In genomic region chr5:150376799-150377771, GRCh38 we compare ENCODE assay signal across 15 cellular contexts. TPM values are rescaled to one million over a fixed set of nuclear protein-coding genes. Genes with fewer than 3 reads are reported as not detected.
DNase-seq lines count a peak whose midpoint lies in the region; ATAC-seq and TF ChIP-seq lines count a peak whose summit lies in the region.
"Had no signal": no experiment of that assay in that cellular context is flagged by ENCODE, and none has a peak within 500 bp of the region (broad histone marks: within the 10 kb centered on the region; RNA-seq: fewer than 3 reads in every experiment).

No MANE protein-coding gene starts in this region.

- peak overlapping the region; percentile 17 to 88 for H2BK12ac ChIP-seq in mesenchymal stem cell (ENCODE audit: low read length in 2 of 2)

- H2AK5ac ChIP-seq in mesenchymal stem cell (ENCODE audit: low read length, severe bottlenecking), result peak overlapping the region; percentile 16

- no peaks in the 10 kb centered on the region for H3K27me3 ChIP-seq in breast epithelium
- no peaks in the 10 kb centered on the region for H3K27me3 ChIP-seq in mesenchymal stem cell (ENCODE audit: control insufficient read depth in 1 of 2, insufficient read depth in 1 of 2, low read length in 2 of 2)
- H3K27me3 ChIP-seq: heart right ventricle, SJCRH30 had no signal

- H3K4me1 Mint-ChIP-seq in MCF 10A (ENCODE audit: insufficient read depth, unreplicated experiment), result no peaks in the 10 kb centered on the region

- H2BK15ac ChIP-seq in mesenchymal stem cell (ENCODE audit: low read depth, poor library complexity, severe bottlenecking), result no peak overlapping the region

- peak overlapping the region; percentile 69 for H2BK5ac ChIP-seq in mesenchymal stem cell (ENCODE audit: low read depth, low read length, poor library complexity, severe bottlenecking)

- no peak for TF ChIP-seq POLR2A in breast epithelium (IDR thresholded peaks at IDR 0.05)

- H4K91ac ChIP-seq in mesenchymal stem cell (ENCODE audit: low read length), result peak overlapping the region; percentile 93

- POLR2A ChIA-PET in MCF 10A (lab: Yijun Ruan, JAX), result no interaction called here

- H3K9ac ChIP-seq in mesenchymal stem cell (ENCODE audit: low read length), result peak overlapping the region; percentile 77
- H3K9ac ChIP-seq: KMS-11 had no signal

- H3K4me2 ChIP-seq in mesenchymal stem cell (ENCODE audit: low read length, poor library complexity, severe bottlenecking), result no peak overlapping the region
- H3K4me2 ChIP-seq: KMS-11 had no signal

- H2AFZ ChIP-seq in mesenchymal stem cell (ENCODE audit: low read depth, low read length), result no peak overlapping the region

- no peak overlapping the region for H3K27ac Mint-ChIP-seq in MCF 10A (ENCODE audit: low read depth, unreplicated experiment)

- H3K9me3 ChIP-seq in breast epithelium, result no peaks in the 10 kb centered on the region
- H3K9me3 ChIP-seq in mesenchymal stem cell (ENCODE audit: control insufficient read depth, low read length), result peaks cover 6% of the 10 kb centered on the region
- H3K9me3 ChIP-seq: heart right ventricle, SJCRH30 had no signal

- H3K4ac ChIP-seq in mesenchymal stem cell (ENCODE audit: low read depth in 1 of 2, low read length in 2 of 2), result peak overlapping the region; percentile 72 to 80

- H3K14ac ChIP-seq in mesenchymal stem cell (ENCODE audit: low read length in 2 of 2), result peak overlapping the region in 1 of 2 experiments; percentile 27

- no peaks in the 10 kb centered on the region for H3K9me3 Mint-ChIP-seq in MCF 10A (ENCODE audit: unreplicated experiment)

- CTCF ChIA-PET in MCF 10A (lab: Yijun Ruan, JAX), result interaction anchor here (0.7 to 1.0 kb wide), 4 partner anchors 12 to 255 kb away, joined by 3 to 5 read pairs (median 4); no protein-coding TSS in a partner anchor

- peaks cover 27% of the 10 kb centered on the region for H3K36me3 ChIP-seq in breast epithelium
- H3K36me3 ChIP-seq in mesenchymal stem cell (ENCODE audit: control insufficient read depth in 1 of 2, insufficient read depth in 2 of 2, low read depth in 1 of 2, low read length in 2 of 2), result peaks cover 87 to 90% of the 10 kb centered on the region in 2 experiments

- no peak overlapping the region for H3K4me3 Mint-ChIP-seq in MCF 10A (ENCODE audit: unreplicated experiment)

- TF ChIP-seq CTCF in breast epithelium (IDR thresholded peaks at IDR 0.05) (no peak), MCF 10A (IDR thresholded peaks at IDR 0.05; ENCODE audit: unreplicated experiment) (no peak)

- intact Hi-C loops in breast epithelium (cut with DNase I; ENCODE audit: low total_unique reads) (no loop called here), MCF 10A (cut with micrococcal nuclease) (no loop called here)

- peaks cover 23% of the 10 kb centered on the region for H3K79me1 ChIP-seq in mesenchymal stem cell (replicated peaks; ENCODE audit: low read length, poor library complexity, severe bottlenecking)

- DNase-seq in breast epithelium (ENCODE audit: low spot score in 2 of 2), result no peak
- DNase-seq in MCF 10A (ENCODE audit: unreplicated experiment), result no peak
- peak; percentile 65 for DNase-seq in amniotic epithelial cell (ENCODE audit: low read depth)
- DNase-seq in mesenchymal stem cell, result peak; percentile 77
- DNase-seq in NCI-H2029 (lab: John Stamatoyannopoulos, UW), result no peak
- DNase-seq in midbrain (lab: John Stamatoyannopoulos, UW), result no peak
- DNase-seq: activated CD4-positive, alpha-beta T cell treated with anti-CD3 and anti-CD28 coated beads, Interleukin-2, amount 50 U/mL, for 1 hour; caudate nucleus; heart right ventricle; NCI-H345; SJCRH30 had no signal

- peak overlapping the region; percentile 92 for H2BK120ac ChIP-seq in mesenchymal stem cell (ENCODE audit: low read depth, low read length)

- no TSS peak for BruUV-seq in MCF 10A (replicated peaks; lab: Mats Ljungman, UMichigan)

- no peak for ATAC-seq in HG02763 (IDR thresholded peaks at IDR 0.05; ENCODE audit: unreplicated experiment)

- H3K4me1 ChIP-seq in breast epithelium (no peaks in the 10 kb centered on the region), mesenchymal stem cell (ENCODE audit: control insufficient read depth, insufficient read depth, low read depth, low read length) (peaks cover 21% of the 10 kb centered on the region)
- H3K4me1 ChIP-seq: SJCRH30 had no signal

- H3K36me3 Mint-ChIP-seq in MCF 10A (ENCODE audit: insufficient read depth, unreplicated experiment), result peaks cover 87% of the 10 kb centered on the region

- H4K8ac ChIP-seq in mesenchymal stem cell (ENCODE audit: low read length), result peak overlapping the region; percentile 95

- 40% methylated on average over 9 of the region's 10 CpGs for WGBS in mesenchymal stem cell

- H3K27ac ChIP-seq in breast epithelium, result peak overlapping the region; percentile 52 to 69
- H3K27ac ChIP-seq in mesenchymal stem cell (ENCODE audit: low read length, poor library complexity, severe bottlenecking), result peak overlapping the region; percentile 93
- H3K27ac ChIP-seq in temporal lobe (ENCODE audit: low read depth, low read length), result peak overlapping the region; percentile 64
- H3K27ac ChIP-seq: C4-2B, KMS-11, SJCRH30 had no signal

- H3K23ac ChIP-seq in mesenchymal stem cell (ENCODE audit: low read length in 2 of 2), result no peak overlapping the region

- H3K27me3 Mint-ChIP-seq in MCF 10A (ENCODE audit: insufficient read depth, unreplicated experiment), result no peaks in the 10 kb centered on the region

- peak overlapping the region; percentile 63 to 92 for H3K18ac ChIP-seq in mesenchymal stem cell (ENCODE audit: low read depth in 1 of 2, low read length in 2 of 2)

- no peak overlapping the region for H3K4me3 ChIP-seq in breast epithelium
- no peak overlapping the region for H3K4me3 ChIP-seq in mesenchymal stem cell (ENCODE audit: insufficient read depth in 1 of 2, low read depth in 1 of 2, low read length in 2 of 2)
- H3K4me3 ChIP-seq: heart right ventricle, SJCRH30 had no signal

RNA-seq across cellular contexts. Expression of gene TCOF1, which starts 19.6 kb away (rescaled TPM):
- total RNA-seq in breast epithelium (10 to 100 TPM; 20.6 to 37.7 (median 36.1) TPM), MCF 10A (2022) (68.4 and 83.5 TPM in 2 replicates), temporal lobe (11.3 TPM)
- polyA plus RNA-seq in mesenchymal stem cell (2013, experiment 1 of 2), result 14.3 TPM
- 13.1 TPM for polyA plus RNA-seq in mesenchymal stem cell (2013, experiment 2 of 2)

RNA-seq across cellular contexts. Expression of gene CD74, which starts 35.6 kb away (rescaled TPM):
- total RNA-seq in breast epithelium, result 100 to 1,000 TPM; 382 to 393 (median 392) TPM
- total RNA-seq in MCF 10A (2022), result not detected in 2 replicates
- 0.43 TPM for polyA plus RNA-seq in mesenchymal stem cell (2013, experiment 1 of 2)
- 0.36 TPM for polyA plus RNA-seq in mesenchymal stem cell (2013, experiment 2 of 2)
- 2.5 TPM for total RNA-seq in temporal lobe

Comparison
In these comparisons a context has a peak if more than half of its experiments do, and no peak if none do; other contexts are left out.
1. RNA of gene CD74, which starts 35.6 kb away (total RNA-seq): 382 to 393 TPM in breast epithelium; 2.5 TPM in temporal lobe (single experiment) and not detected in MCF 10A; every median in the first group is over 100 times any median in the second.
2. DNase-seq: peak in amniotic epithelial cell (single experiment) and mesenchymal stem cell (single experiment); none in breast epithelium (0 of 2), MCF 10A (single experiment), NCI-H2029 (single experiment) and midbrain (single experiment).
3. Peak in every context shown above with its lines, with median percentiles within 50 percentile points of each other: H3K27ac ChIP-seq.